Comparison of ENCODE assay signal across 7 cellular contexts in genomic region chr22:28741758-28742561, GRCh38. TPM values are rescaled to one million over a fixed set of nuclear protein-coding genes. Genes with fewer than 3 reads are reported as not detected.
DNase-seq lines count a peak whose midpoint lies in the region; ATAC-seq, FAIRE-seq and TF ChIP-seq lines count a peak whose summit lies in the region.

CHEK2 (minus strand) TSS chr22:28741820; CDS start chr22:28734721, 7,099 bp downstream.
HSCB (plus strand) TSS chr22:28742039; CDS start chr22:28742096, 57 bp downstream.

- peaks cover 8% of the 10 kb centered on the region for H3K4me1 ChIP-seq in hepatocyte (ENCODE audit: insufficient read depth)

- WGBS in hepatocyte (ENCODE audit: low lambda C conversion rate, missing lambda C conversion rate) = under 1% methylated on average over 49 of the region's 56 CpGs

- no peaks in the 10 kb centered on the region for H3K9me3 ChIP-seq in hepatocyte (ENCODE audit: low read depth)

- H3K9me2 ChIP-seq in hepatocyte (replicated peaks; ENCODE audit: insufficient read depth) = no peaks in the 10 kb centered on the region

- H3K4me3 ChIP-seq in astrocyte of the spinal cord (ENCODE audit: low read depth, low read length) (peak within 1 kb of the TSS; percentile 71), hepatocyte (peak within 1 kb of the TSS; percentile 59)

- in situ Hi-C loops in astrocyte of the spinal cord (cut with HindIII; ENCODE audit: low sequenced_read_pairs) = no loop called here

- TF ChIP-seq CTCF in astrocyte of the spinal cord (IDR thresholded peaks at IDR 0.05; ENCODE audit: low read depth, low read length) (no peak), hepatocyte (IDR thresholded peaks at IDR 0.05; ENCODE audit: poor library complexity) (no peak)

- DNase-seq in GM18507 (ENCODE audit: extremely low spot score, insufficient read length, low read depth) (peak; percentile 88), NCI-H2029 treated with DMSO at 0.1 percent for 48 hours (lab: John Stamatoyannopoulos, UW) (peak; percentile 77), T1000 (lab: John Stamatoyannopoulos, UW) (peak; percentile 94), astrocyte of the spinal cord (ENCODE audit: low read depth, low spot score) (peak; percentile 99), hepatocyte (ENCODE audit: low spot score) (peak; percentile 99), renal cortical epithelial cell (ENCODE audit: low read depth) (peak; percentile 98)

- peak within 1 kb of the TSS; percentile 88 for H3K4me2 ChIP-seq in hepatocyte

- FAIRE-seq in GM18507 (lab: Jason Lieb, UNC) = peak; percentile 99

- H2AFZ ChIP-seq in hepatocyte = peak within 1 kb of the TSS; percentile 67

- H3K27ac ChIP-seq in hepatocyte = peak within 1 kb of the TSS; percentile 92

- H4K20me1 ChIP-seq in hepatocyte (ENCODE audit: insufficient read depth, poor library complexity, severe bottlenecking) = no peaks in the 10 kb centered on the region

- peaks cover 47% of the 10 kb centered on the region for H3K79me2 ChIP-seq in hepatocyte

- H3K27me3 ChIP-seq in hepatocyte = no peaks in the 10 kb centered on the region

- peak; percentile 96 for ATAC-seq in HG02981 (IDR thresholded peaks at IDR 0.05; ENCODE audit: unreplicated experiment)

- no peaks in the 10 kb centered on the region for H3K36me3 ChIP-seq in hepatocyte (replicated peaks; ENCODE audit: insufficient read depth, low read depth)

RNA-seq across cellular contexts. Expression of gene CHEK2, which starts in this region (rescaled TPM):
- total RNA-seq in hepatocyte = 15.5 and 25.9 TPM in 2 replicates
- 17.1 and 19.1 TPM in 2 replicates for polyA plus RNA-seq in hepatocyte
- total RNA-seq in renal cortical epithelial cell = 11.0 and 24.0 TPM in 2 replicates

RNA-seq across cellular contexts. Expression of gene HSCB, which starts in this region (rescaled TPM):
- total RNA-seq in hepatocyte (18.9 and 30.8 TPM in 2 replicates), renal cortical epithelial cell (14.8 and 24.1 TPM in 2 replicates)
- 20.6 and 22.6 TPM in 2 replicates for polyA plus RNA-seq in hepatocyte

Comparison
In these comparisons a context has a peak if more than half of its experiments do, and no peak if none do; other contexts are left out.
1. Peak in every context shown above with its lines: DNase-seq, ATAC-seq, H3K4me3 ChIP-seq and H3K27ac ChIP-seq.